In genomic region chr1:15951341-15952153, GRCh38 we compare ENCODE assay signal across 8 cellular contexts. TPM values are rescaled to one million over a fixed set of nuclear protein-coding genes. Genes with fewer than 3 reads are reported as not detected.
DNase-seq lines count a peak whose midpoint lies in the region; ATAC-seq and TF ChIP-seq lines count a peak whose summit lies in the region.
"Had no signal": no experiment of that assay in that cellular context is flagged by ENCODE, and none has a peak within 500 bp of the region (broad histone marks: within the 10 kb centered on the region; RNA-seq: fewer than 3 reads in every experiment).

No MANE protein-coding gene starts in this region.

- no peak for TF ChIP-seq POLR2A in stomach (IDR thresholded peaks at IDR 0.05)

- DNase-seq in PC-3: no peak
- DNase-seq in activated T-helper 2 cell treated with anti-CD3 and anti-CD28 coated beads, Interferon-gamma antibody, Interleukin-2, Interleukin-4, amounts not matched to agents 10 μg/mL and 5 μg/mL and 100 μg/mL, durations not matched to agents 14 hours and 24 hours and 36 hours (ENCODE audit: low spot score): no peak
- DNase-seq in left kidney (ENCODE audit: low read depth, low spot score): peak; percentile 29
- no peak for DNase-seq in stomach
- no peak for DNase-seq in DMS53 treated with DMSO at 0.1 percent for 48 hours (lab: John Stamatoyannopoulos, UW; ENCODE audit: unreplicated experiment)
- no peak for DNase-seq in DMS153 (lab: John Stamatoyannopoulos, UW)
- DNase-seq: NCI-H446 had no signal

- H4K20me1 ChIP-seq in PC-3 (ENCODE audit: low read length): no peaks in the 10 kb centered on the region

- peaks cover 35% of the 10 kb centered on the region for H3K4me1 ChIP-seq in PC-3 (ENCODE audit: insufficient read depth, low read length)
- H3K4me1 ChIP-seq in stomach: peaks cover 60 to 79% (median 71%) of the 10 kb centered on the region in 4 donors

- H3K4me2 ChIP-seq in PC-3 (ENCODE audit: low read length): peak overlapping the region; percentile 73

- WGBS in stomach, 5 donors: 71 to 76% (median 74%) methylated on average over 22 to 23 of the region's 23 CpGs

- peaks cover 90% of the 10 kb centered on the region for H3K36me3 Mint-ChIP-seq in activated T-helper 2 cell treated with anti-CD3 and anti-CD28 coated beads, Interferon-gamma antibody, Interleukin-2, Interleukin-4, amounts not matched to agents 10 μg/mL and 5 μg/mL and 100 μg/mL, durations not matched to agents 14 hours and 24 hours and 36 hours (ENCODE audit: low read depth)

- ATAC-seq in PC-3: no peak
- ATAC-seq in GM18861 (IDR thresholded peaks at IDR 0.05; ENCODE audit: unreplicated experiment): no peak

- H3K9me3 ChIP-seq in PC-3 (ENCODE audit: low read length) (no peaks in the 10 kb centered on the region), stomach (no peaks in the 10 kb centered on the region)

- H3F3A ChIP-seq in PC-3 (ENCODE audit: low read length, unreplicated experiment): no peaks in the 10 kb centered on the region

- H3K9ac ChIP-seq in PC-3 (ENCODE audit: low read length): no peak overlapping the region

- H3K27me3 Mint-ChIP-seq in activated T-helper 2 cell treated with anti-CD3 and anti-CD28 coated beads, Interferon-gamma antibody, Interleukin-2, Interleukin-4, amounts not matched to agents 10 μg/mL and 5 μg/mL and 100 μg/mL, durations not matched to agents 14 hours and 24 hours and 36 hours (ENCODE audit: low read depth): no peaks in the 10 kb centered on the region

- H3K27me3 ChIP-seq in PC-3 (ENCODE audit: low read length): no peaks in the 10 kb centered on the region
- H3K27me3 ChIP-seq in stomach: no peaks in the 10 kb centered on the region

- CTCF ChIA-PET in PC-3 (lab: Charles Lee): no interaction called here

- H2AFZ ChIP-seq in PC-3 (ENCODE audit: low read length): no peak overlapping the region

- H3K9me2 ChIP-seq in PC-3 (replicated peaks; ENCODE audit: low read length): no peaks in the 10 kb centered on the region

- peak overlapping the region; percentile 39 for H3K4me3 Mint-ChIP-seq in activated T-helper 2 cell treated with anti-CD3 and anti-CD28 coated beads, Interferon-gamma antibody, Interleukin-2, Interleukin-4, amounts not matched to agents 10 μg/mL and 5 μg/mL and 100 μg/mL, durations not matched to agents 14 hours and 24 hours and 36 hours (ENCODE audit: low read depth)

- no peaks in the 10 kb centered on the region for H3K9me3 Mint-ChIP-seq in activated T-helper 2 cell treated with anti-CD3 and anti-CD28 coated beads, Interferon-gamma antibody, Interleukin-2, Interleukin-4, amounts not matched to agents 10 μg/mL and 5 μg/mL and 100 μg/mL, durations not matched to agents 14 hours and 24 hours and 36 hours

- TF ChIP-seq CTCF in PC-3 (conservative IDR thresholded peaks at IDR 0.05; ENCODE audit: low read depth, low read length) (no peak), stomach (IDR thresholded peaks at IDR 0.05) (no peak)

- H3K79me2 ChIP-seq in PC-3 (ENCODE audit: low read length): peaks cover 72% of the 10 kb centered on the region

- no TSS peak for BruUV-seq in PC-3 (replicated peaks; lab: Mats Ljungman, UMichigan)

- H3K36me3 ChIP-seq in PC-3 (ENCODE audit: low read depth, low read length): peaks cover 4% of the 10 kb centered on the region; the same call in 1 of the 2 replicates
- peaks cover 7 to 27% (median 22%) of the 10 kb centered on the region in 4 donors for H3K36me3 ChIP-seq in stomach

- peak overlapping the region; percentile 83; the same call in 1 of the 2 replicates for H3K27ac ChIP-seq in PC-3 (ENCODE audit: low read length)
- H3K27ac ChIP-seq in stomach: peak overlapping the region in 4 of 5 donors; percentile 84 to 92 (median 88)

- no peak overlapping the region for H3K4me3 ChIP-seq in PC-3 (ENCODE audit: low read length)
- H3K4me3 ChIP-seq in stomach: no peak overlapping the region

- POLR2A ChIA-PET in PC-3 (lab: Charles Lee; ENCODE audit: unreplicated experiment): no interaction called here

- H3K4me1 Mint-ChIP-seq in activated T-helper 2 cell treated with anti-CD3 and anti-CD28 coated beads, Interferon-gamma antibody, Interleukin-2, Interleukin-4, amounts not matched to agents 10 μg/mL and 5 μg/mL and 100 μg/mL, durations not matched to agents 14 hours and 24 hours and 36 hours (ENCODE audit: low read depth): peaks cover 75% of the 10 kb centered on the region

- TF ChIP-seq EP300 in stomach (IDR thresholded peaks at IDR 0.05): no peak

- peak overlapping the region; percentile 98 for H3K27ac Mint-ChIP-seq in activated T-helper 2 cell treated with anti-CD3 and anti-CD28 coated beads, Interferon-gamma antibody, Interleukin-2, Interleukin-4, amounts not matched to agents 10 μg/mL and 5 μg/mL and 100 μg/mL, durations not matched to agents 14 hours and 24 hours and 36 hours

- intact Hi-C loops in PC-3 (cut with micrococcal nuclease): no loop called here
- intact Hi-C loops in activated T-helper 2 cell treated with anti-CD3 and anti-CD28 coated beads, Interferon-gamma antibody, Interleukin-2, Interleukin-4, amounts not matched to agents 10 μg/mL and 5 μg/mL and 100 μg/mL, durations not matched to agents 14 hours and 24 hours and 36 hours (cut with micrococcal nuclease): loop anchor here (2.0 kb wide), 1 partner anchor 117 kb away; no protein-coding TSS in a partner anchor
- intact Hi-C loops in stomach (cut with DNase I; ENCODE audit: low total_unique reads): no loop called here

RNA-seq across cellular contexts. Expression of gene ZBTB17, which starts 24.4 kb away (rescaled TPM):
- total RNA-seq in PC-3 (2014; rRNA removed) (44.2 and 55.2 TPM in 2 replicates), stomach (100 to 1,000 TPM in 1 of 5 donors, 10 to 100 TPM in 4; 13.0 to 136 (median 65.9) TPM)
- 65.7 and 67.8 TPM in 2 replicates for total RNA-seq in activated T-helper 2 cell treated with anti-CD3 and anti-CD28 coated beads, Interferon-gamma antibody, Interleukin-2, Interleukin-4, amounts not matched to agents 10 μg/mL and 5 μg/mL and 100 μg/mL, durations not matched to agents 14 hours and 24 hours and 36 hours
- polyA plus RNA-seq in stomach: 10 to 100 TPM; 40.7 to 46.3 (median 44.2) TPM

RNA-seq across cellular contexts. Expression of gene SRARP, which starts 52.5 kb away (rescaled TPM):
- not detected in 2 replicates for total RNA-seq in PC-3 (2014; rRNA removed)
- total RNA-seq in activated T-helper 2 cell treated with anti-CD3 and anti-CD28 coated beads, Interferon-gamma antibody, Interleukin-2, Interleukin-4, amounts not matched to agents 10 μg/mL and 5 μg/mL and 100 μg/mL, durations not matched to agents 14 hours and 24 hours and 36 hours: not detected in 2 replicates
- not detected for total RNA-seq in stomach
- polyA plus RNA-seq in stomach: under 1 TPM in 1 of 3 donors, not detected in 2; 0.75 TPM
